8 cellular contexts compared by ENCODE assay signal in genomic region chr3:30313840-30314239, GRCh38.
"Had no signal": no experiment of that assay in that cellular context is flagged by ENCODE, and none has a peak within 500 bp of the region (broad histone marks: within the 10 kb centered on the region; RNA-seq: fewer than 3 reads in every experiment).

No MANE protein-coding gene starts in this region.

- ATAC-seq: GM23338 had no signal

- H3K4me3 Mint-ChIP-seq: GM23338, H9, IgD-negative memory B cell had no signal

- FAIRE-seq: H1, H54 had no signal

- H3K27ac ChIP-seq: KMS-11 had no signal

- H2AFZ ChIP-seq: GM23338 had no signal

- H3K4me3 ChIP-seq: GM23338 had no signal

- H3K27me3 Mint-ChIP-seq: IgD-negative memory B cell had no signal

- H3K9ac ChIP-seq: KMS-11 had no signal

- H3K9me3 Mint-ChIP-seq: IgD-negative memory B cell had no signal

- H3K27ac Mint-ChIP-seq: GM23338, H9, IgD-negative memory B cell had no signal

- DNase-seq: H9, HCEC 1CT, KBM-7 had no signal

- H3K4me2 ChIP-seq: GM23338, KMS-11 had no signal

- H3K36me3 Mint-ChIP-seq: IgD-negative memory B cell had no signal

- H3K4me1 Mint-ChIP-seq: GM23338, IgD-negative memory B cell had no signal
